Comparison of ENCODE assay signal across 14 cellular contexts in the genomic region with DNA sequence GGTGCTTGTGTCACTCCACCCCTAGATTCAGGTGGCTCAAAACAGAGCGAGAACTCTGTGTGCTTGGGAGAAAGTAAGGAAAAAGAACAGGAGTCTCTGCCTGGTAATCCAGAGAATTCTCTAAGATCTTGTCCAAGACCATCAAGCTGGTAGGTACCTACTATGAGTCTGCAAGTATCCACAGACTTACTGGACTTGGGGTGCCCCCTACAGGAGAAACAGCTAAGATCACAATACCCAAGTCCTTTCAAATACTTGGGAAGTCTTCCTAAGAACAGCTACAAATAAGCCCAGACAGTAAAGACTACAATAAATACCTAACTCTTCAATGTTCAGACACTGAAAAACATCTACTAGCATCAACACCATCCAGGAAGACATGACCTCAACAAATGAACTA.
DNase-seq lines count a peak whose midpoint lies in the region; ATAC-seq, FAIRE-seq and TF ChIP-seq lines count a peak whose summit lies in the region.
"Had no signal": no experiment of that assay in that cellular context is flagged by ENCODE, and none has a peak within 500 bp of the region (broad histone marks: within the 10 kb centered on the region; RNA-seq: fewer than 3 reads in every experiment).

No MANE protein-coding gene starts in this region.

- H3K18ac ChIP-seq in mesendoderm (ENCODE audit: low read length) = no peak overlapping the region

- H2BK15ac ChIP-seq in mesendoderm (replicated peaks; ENCODE audit: low read depth) = no peak overlapping the region

- SMC1A ChIA-PET in GM12878 (lab: Charles Lee; ENCODE audit: uncharacterized antibody, unreplicated experiment) = no interaction called here

- no peak overlapping the region for H3K27ac ChIP-seq in GM12878 (ENCODE audit: control insufficient read depth, insufficient read depth)
- H3K27ac ChIP-seq in mesendoderm (ENCODE audit: low read depth, low read length) = no peak overlapping the region
- no peak overlapping the region for H3K27ac ChIP-seq in spleen
- H3K27ac ChIP-seq: left lung, prostate gland had no signal

- no peak overlapping the region for H3K4me2 ChIP-seq in GM12878 (ENCODE audit: control insufficient read depth, insufficient read depth)
- H3K4me2 ChIP-seq in mesendoderm (ENCODE audit: low read length) = no peak overlapping the region

- H4K8ac ChIP-seq in mesendoderm (ENCODE audit: low read depth, low read length) = no peak overlapping the region

- H3K79me2 ChIP-seq in GM12878 (ENCODE audit: control insufficient read depth, insufficient read depth, low read length) (no peaks in the 10 kb centered on the region), mesendoderm (ENCODE audit: control insufficient read depth, insufficient read depth, low read length) (no peaks in the 10 kb centered on the region)

- no peak overlapping the region for H2AK5ac ChIP-seq in mesendoderm (ENCODE audit: low read length)

- no peak for TF ChIP-seq POLR2A in GM12878 (IDR thresholded peaks at IDR 0.05; ENCODE audit: low read depth, low read length)
- no peak for TF ChIP-seq POLR2A in spleen (IDR thresholded peaks at IDR 0.05)

- H3K79me1 ChIP-seq in mesendoderm (ENCODE audit: low read length) = no peaks in the 10 kb centered on the region

- H3K9me3 ChIP-seq in GM12878 (replicated peaks; ENCODE audit: control insufficient read depth, insufficient read depth, low read length) (peaks cover 1% of the 10 kb centered on the region; the same call in 1 of the 3 replicates), spleen (peaks cover 0 to 66% (median 36%) of the 10 kb centered on the region in 8 donors)
- H3K9me3 ChIP-seq: prostate gland had no signal

- in situ Hi-C loops in KBM-7 (cut with MboI; ENCODE audit: low pct_unique_long_range_greater_than_20kb, low sequenced_read_pairs) = no loop called here
- in situ Hi-C loops in GM12878 (cut with MboI) = no loop called here

- no peak overlapping the region for H3K4me3 ChIP-seq in GM12878
- no peak overlapping the region for H3K4me3 ChIP-seq in mesendoderm (ENCODE audit: low read length)
- no peak overlapping the region for H3K4me3 ChIP-seq in spleen
- H3K4me3 ChIP-seq: left lung, prostate gland had no signal

- CTCF ChIA-PET in GM12878 (lab: Yijun Ruan, JAX) = interaction anchor here (0.7 kb wide), 1 partner anchor 11 kb away, joined by 3 read pairs; no protein-coding TSS in a partner anchor

- TF ChIP-seq EP300 in GM12878 (IDR thresholded peaks at IDR 0.05; ENCODE audit: borderline replicate concordance in 1 of 2, control insufficient read depth in 1 of 2, low read depth in 2 of 2, low read length in 2 of 2) = no peak

- peak; percentile 57 for DNase-seq in NCI-H82 (lab: John Stamatoyannopoulos, UW)
- no peak for DNase-seq in NCI-H82 treated with DMSO at 0.1 percent for 48 hours (lab: John Stamatoyannopoulos, UW; ENCODE audit: unreplicated experiment)
- peak; percentile 11 for DNase-seq in KBM-7
- no peak for DNase-seq in GM12878 (ENCODE audit: low read depth, low spot score)
- DNase-seq in mesendoderm = peak; percentile 86
- DNase-seq in NCI-H2029 treated with DMSO at 0.1 percent for 48 hours (lab: John Stamatoyannopoulos, UW) = no peak
- no peak for DNase-seq in spleen
- DNase-seq: activated naive CD4-positive, alpha-beta T cell treated with Interleukin-2 at 50 U/mL for 16 hours; glutamatergic neuron; left lung had no signal

- FAIRE-seq in GM12878 (lab: Jason Lieb, UNC) = no peak
- FAIRE-seq: GM12892 had no signal

- no peak overlapping the region for H2BK5ac ChIP-seq in mesendoderm (ENCODE audit: low read length)

- H4K5ac ChIP-seq in mesendoderm (ENCODE audit: low read length) = no peak overlapping the region

- intact Hi-C loops in GM12878 (cut with micrococcal nuclease; ENCODE audit: unreplicated experiment) = no loop called here
- intact Hi-C loops in spleen (cut with DNase I; ENCODE audit: low total_unique reads) = no loop called here

- no peak overlapping the region for H3K4ac ChIP-seq in mesendoderm (ENCODE audit: low read depth, low read length)

- POLR2A ChIA-PET in GM12878 (lab: Charles Lee) = no interaction called here

- ATAC-seq in GM12878 (no peak), GM21528 (IDR thresholded peaks at IDR 0.05; ENCODE audit: low FRiP score, unreplicated experiment) (no peak)
- ATAC-seq: left lung, Right ventricle myocardium inferior had no signal

- H3K4me1 ChIP-seq in GM12878 (ENCODE audit: control insufficient read depth, insufficient read depth, low read length) (no peaks in the 10 kb centered on the region), mesendoderm (ENCODE audit: control insufficient read depth, low read depth, low read length) (no peaks in the 10 kb centered on the region), spleen (no peaks in the 10 kb centered on the region)
- H3K4me1 ChIP-seq: left lung, prostate gland had no signal

- H3K36me3 ChIP-seq in GM12878 (ENCODE audit: control insufficient read depth in 2 of 2, insufficient read depth in 2 of 2, low read length in 1 of 2) = no peaks in the 10 kb centered on the region
- no peaks in the 10 kb centered on the region for H3K36me3 ChIP-seq in mesendoderm (ENCODE audit: control insufficient read depth, insufficient read depth, low read length)
- H3K36me3 ChIP-seq in spleen = no peaks in the 10 kb centered on the region
- H3K36me3 ChIP-seq: left lung, prostate gland had no signal

- H3K56ac ChIP-seq in mesendoderm (ENCODE audit: low read length) = peak overlapping the region; percentile 43

- H3K9ac ChIP-seq in GM12878 (ENCODE audit: control insufficient read depth, insufficient read depth, low read length) (no peak overlapping the region), mesendoderm (ENCODE audit: low read length) (no peak overlapping the region)

- no TSS peak for BruUV-seq in GM12878 (replicated peaks; lab: Mats Ljungman, UMichigan)

- no peaks in the 10 kb centered on the region for H3K27me3 ChIP-seq in GM12878 (replicated peaks in 1 of 2; ENCODE audit: control insufficient read depth in 2 of 2, insufficient read depth in 2 of 2, low read length in 1 of 2)
- no peaks in the 10 kb centered on the region for H3K27me3 ChIP-seq in mesendoderm (ENCODE audit: insufficient read depth, low read length, poor library complexity)
- no peaks in the 10 kb centered on the region for H3K27me3 ChIP-seq in spleen (replicated peaks in 1 of 7)
- H3K27me3 ChIP-seq: left lung had no signal

- RAD21 ChIA-PET in GM12878 (lab: Charles Lee; ENCODE audit: unreplicated experiment) = no interaction called here

- H2AFZ ChIP-seq in GM12878 (ENCODE audit: control insufficient read depth, low read depth, low read length) = no peak overlapping the region

- peak; percentile 20; the same call in 1 of the 2 replicates for TF ChIP-seq RAD21 in GM12878 (IDR thresholded peaks at IDR 0.05; ENCODE audit: insufficient read depth, low read depth, low read length)

- H3K23ac ChIP-seq in mesendoderm (ENCODE audit: low read length) = no peak overlapping the region

- no peaks in the 10 kb centered on the region for H4K20me1 ChIP-seq in GM12878 (ENCODE audit: control insufficient read depth, insufficient read depth)

- WGBS in GM12878 (ENCODE audit: insufficient coverage, insufficient replicate concordance, low lambda C conversion rate, missing lambda C conversion rate) = 0% methylated on average over 1 of the region's 1 CpG
- WGBS in mesendoderm (ENCODE audit: extremely low coverage, insufficient coverage, low lambda C conversion rate) = no CpG with 5 or more reads among the region's 1 CpG
- WGBS in spleen, 5 donors = 73 to 94% (median 93%) methylated on average over 1 of the region's 1 CpG

- TF ChIP-seq CTCF in GM12878 (IDR thresholded peaks at IDR 0.05 in 2 of 3, conservative IDR thresholded peaks at IDR 0.05 in 1 of 3; ENCODE audit: control insufficient read depth in 2 of 3, extremely low read depth in 1 of 3, insufficient read depth in 1 of 3, low read depth in 3 of 3, low read length in 3 of 3) (0 out of 6 replicates have a peak, but pooled peaks of 1 of the 3 experiments have one; percentile 6), spleen (IDR thresholded peaks at IDR 0.05 in 8 of 11, conservative IDR thresholded peaks at IDR 0.05 in 3 of 11) (no peak)

- H2BK120ac ChIP-seq in mesendoderm (ENCODE audit: low read depth, low read length) = no peak overlapping the region

TF ChIP-seq in GM12878, 131 proteins besides CTCF, POLR2A, EP300 and RAD21 (continues in another document):
- TF ChIP-seq EZH2 (IDR thresholded peaks at IDR 0.05; ENCODE audit: borderline replicate concordance, control insufficient read depth, low read depth, low read length) (no peak), MEF2B (IDR thresholded peaks at IDR 0.05; ENCODE audit: partially characterized antibody, poor library complexity, severe bottlenecking) (no peak), SMAD5 (IDR thresholded peaks at IDR 0.05; ENCODE audit: low read depth) (no peak), NBN (IDR thresholded peaks at IDR 0.05) (no peak)
- TF ChIP-seq, protein P1, sequence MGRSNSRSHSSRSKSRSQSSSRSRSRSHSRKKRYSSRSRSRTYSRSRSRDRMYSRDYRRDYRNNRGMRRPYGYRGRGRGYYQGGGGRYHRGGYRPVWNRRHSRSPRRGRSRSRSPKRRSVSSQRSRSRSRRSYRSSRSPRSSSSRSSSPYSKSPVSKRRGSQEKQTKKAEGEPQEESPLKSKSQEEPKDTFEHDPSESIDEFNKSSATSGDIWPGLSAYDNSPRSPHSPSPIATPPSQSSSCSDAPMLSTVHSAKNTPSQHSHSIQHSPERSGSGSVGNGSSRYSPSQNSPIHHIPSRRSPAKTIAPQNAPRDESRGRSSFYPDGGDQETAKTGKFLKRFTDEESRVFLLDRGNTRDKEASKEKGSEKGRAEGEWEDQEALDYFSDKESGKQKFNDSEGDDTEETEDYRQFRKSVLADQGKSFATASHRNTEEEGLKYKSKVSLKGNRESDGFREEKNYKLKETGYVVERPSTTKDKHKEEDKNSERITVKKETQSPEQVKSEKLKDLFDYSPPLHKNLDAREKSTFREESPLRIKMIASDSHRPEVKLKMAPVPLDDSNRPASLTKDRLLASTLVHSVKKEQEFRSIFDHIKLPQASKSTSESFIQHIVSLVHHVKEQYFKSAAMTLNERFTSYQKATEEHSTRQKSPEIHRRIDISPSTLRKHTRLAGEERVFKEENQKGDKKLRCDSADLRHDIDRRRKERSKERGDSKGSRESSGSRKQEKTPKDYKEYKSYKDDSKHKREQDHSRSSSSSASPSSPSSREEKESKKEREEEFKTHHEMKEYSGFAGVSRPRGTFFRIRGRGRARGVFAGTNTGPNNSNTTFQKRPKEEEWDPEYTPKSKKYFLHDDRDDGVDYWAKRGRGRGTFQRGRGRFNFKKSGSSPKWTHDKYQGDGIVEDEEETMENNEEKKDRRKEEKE (IDR thresholded peaks at IDR 0.05) = no peak

Comparison
In these comparisons a context has a peak if more than half of its experiments do, and no peak if none do; other contexts are left out.
1. DNase-seq: peak in NCI-H82 (single experiment), KBM-7 (single experiment) and mesendoderm (single experiment); none in NCI-H82 treated with DMSO at 0.1 percent for 48 hours (single experiment), GM12878 (single experiment), NCI-H2029 treated with DMSO at 0.1 percent for 48 hours (single experiment) and spleen (single experiment).